In the genomic region with DNA sequence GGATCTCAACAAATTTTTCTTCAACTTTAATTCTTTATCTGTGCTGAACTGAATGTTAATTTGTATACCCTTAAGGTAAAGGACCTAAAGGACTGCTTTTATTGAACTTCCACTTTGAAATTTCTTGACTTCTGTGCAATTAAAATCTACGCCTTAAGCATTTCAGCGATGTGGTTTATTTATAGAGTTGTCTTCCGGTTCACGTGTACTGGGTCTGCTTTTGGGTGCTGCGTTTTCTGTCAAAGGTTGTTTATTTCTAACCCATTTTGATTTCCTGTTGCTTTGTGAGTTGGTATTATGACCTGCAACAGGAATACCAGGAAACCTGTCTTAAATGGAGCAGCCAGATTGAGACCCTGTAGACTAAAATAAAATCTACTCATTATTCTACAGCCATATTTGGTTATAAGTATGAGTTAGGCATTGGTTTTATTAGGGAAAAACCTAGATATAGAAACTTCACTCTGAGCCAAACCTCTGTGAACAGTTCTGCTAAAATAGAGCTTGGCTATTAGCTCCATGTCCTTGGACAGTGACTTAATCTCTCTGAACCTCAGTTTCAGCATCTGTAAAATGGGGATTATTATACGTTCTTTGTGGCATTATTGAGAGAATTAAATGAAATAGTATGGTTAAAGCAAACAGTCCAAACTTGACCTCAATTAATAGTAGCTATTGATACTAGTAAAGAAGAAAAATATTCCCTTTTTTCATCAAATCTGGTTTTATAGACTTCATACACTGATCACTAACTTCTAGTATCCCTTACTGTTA, we compare ENCODE assay signal across 1 cellular context.
A peak's percentile ranks its signal among the peaks of the same experiment; 100 is the strongest.
TF ChIP-seq lines count a peak whose summit lies in the region.

No MANE protein-coding gene starts in this region.

TF ChIP-seq in HepG2, 621 proteins besides CTCF, POLR2A, EP300 and RAD21:
- TF ChIP-seq ZNF335 (CRISPR knock-in tag; IDR thresholded peaks at IDR 0.05) (no peak), ZNF629 (CRISPR knock-in tag; conservative IDR thresholded peaks at IDR 0.05) (peak; percentile 83)
